3 cellular contexts compared by ENCODE assay signal in genomic region chr13:103388839-103389238, GRCh38.
TF ChIP-seq lines count a peak whose summit lies in the region.

No MANE protein-coding gene starts in this region.

TF ChIP-seq in liver, 16 proteins besides CTCF, POLR2A, EP300 and RAD21 (continued from another document):
- TF ChIP-seq REST (IDR thresholded peaks at IDR 0.05) (no peak), NR2F2 (IDR thresholded peaks at IDR 0.05) (no peak), MAX (IDR thresholded peaks at IDR 0.05) (no peak), HNF4G (IDR thresholded peaks at IDR 0.05) (no peak), RXRA (IDR thresholded peaks at IDR 0.05) (no peak), ATF3 (IDR thresholded peaks at IDR 0.05) (no peak), EGR1 (IDR thresholded peaks at IDR 0.05; ENCODE audit: low read depth in 2 of 2) (no peak)

TF ChIP-seq in HepG2, 621 proteins besides CTCF, POLR2A, EP300 and RAD21 (continued from another document):
- no peak for TF ChIP-seq ZHX2 (IDR thresholded peaks at IDR 0.05; ENCODE audit: low read depth)
- TF ChIP-seq ZHX2 (CRISPR knock-in tag; IDR thresholded peaks at IDR 0.05; ENCODE audit: borderline replicate concordance) = no peak
- TF ChIP-seq RFX5 (IDR thresholded peaks at IDR 0.05; ENCODE audit: low read depth, low read length) = no peak
- no peak for TF ChIP-seq DNMT3B (CRISPR knock-in tag; conservative IDR thresholded peaks at IDR 0.05)
- no peak for TF ChIP-seq PRDM10 (CRISPR knock-in tag; IDR thresholded peaks at IDR 0.05; ENCODE audit: low read depth)
- TF ChIP-seq PBX3 (CRISPR knock-in tag; IDR thresholded peaks at IDR 0.05; ENCODE audit: borderline replicate concordance) = no peak
- no peak for TF ChIP-seq ZNF670 (CRISPR knock-in tag; IDR thresholded peaks at IDR 0.05; ENCODE audit: borderline replicate concordance)
- no peak for TF ChIP-seq FUBP1 (CRISPR knock-in tag; IDR thresholded peaks at IDR 0.05; ENCODE audit: borderline replicate concordance)

TF ChIP-seq in WTC11, 78 proteins besides CTCF, POLR2A, EP300 and RAD21 (continued from another document):
- no peak for TF ChIP-seq HMGXB4 (CRISPR knock-in tag; IDR thresholded peaks at IDR 0.05)
- no peak for TF ChIP-seq SMAD4 (CRISPR knock-in tag; IDR thresholded peaks at IDR 0.05)
- TF ChIP-seq ETV6 (CRISPR knock-in tag; IDR thresholded peaks at IDR 0.05) = no peak
- no peak for TF ChIP-seq NFYB (CRISPR knock-in tag; conservative IDR thresholded peaks at IDR 0.05; ENCODE audit: low read depth)
- no peak for TF ChIP-seq ATF2 (CRISPR knock-in tag; IDR thresholded peaks at IDR 0.05; ENCODE audit: borderline replicate concordance, low read depth)
- no peak for TF ChIP-seq AFF4 (CRISPR knock-in tag; IDR thresholded peaks at IDR 0.05; ENCODE audit: borderline replicate concordance)
- no peak for TF ChIP-seq ATF1 (CRISPR knock-in tag; IDR thresholded peaks at IDR 0.05)
- no peak for TF ChIP-seq PREB (CRISPR knock-in tag; IDR thresholded peaks at IDR 0.05; ENCODE audit: borderline replicate concordance)
- no peak for TF ChIP-seq ZNF396 (CRISPR knock-in tag; IDR thresholded peaks at IDR 0.05; ENCODE audit: borderline replicate concordance)
- TF ChIP-seq RORB (CRISPR knock-in tag; IDR thresholded peaks at IDR 0.05) = no peak
- TF ChIP-seq ZNF317 (CRISPR knock-in tag; IDR thresholded peaks at IDR 0.05; ENCODE audit: borderline replicate concordance, low read depth) = no peak
- TF ChIP-seq PRDM15 (CRISPR knock-in tag; IDR thresholded peaks at IDR 0.05) = no peak
- no peak for TF ChIP-seq E2F1 (CRISPR knock-in tag; IDR thresholded peaks at IDR 0.05)
- no peak for TF ChIP-seq GRHL2 (CRISPR knock-in tag; IDR thresholded peaks at IDR 0.05; ENCODE audit: insufficient replicate concordance, severe bottlenecking)
- TF ChIP-seq CDX4 (CRISPR knock-in tag; IDR thresholded peaks at IDR 0.05; ENCODE audit: borderline replicate concordance) = no peak
- no peak for TF ChIP-seq GABPB1 (CRISPR knock-in tag; IDR thresholded peaks at IDR 0.05)
TF ChIP-seq in WTC11: peak in this region for 0.
